In genomic region chr22:46542011-46542985, GRCh38 we compare ENCODE assay signal across 1 cellular context.
A peak's percentile ranks its signal among the peaks of the same experiment; 100 is the strongest.
TF ChIP-seq lines count a peak whose summit lies in the region.

No MANE protein-coding gene starts in this region.

TF ChIP-seq in HEK293, 187 proteins besides CTCF, POLR2A, EP300 and RAD21 (continued from another document):
- TF ChIP-seq ZNF488 (tag by site-specific recombination; IDR thresholded peaks at IDR 0.05), result no peak
- TF ChIP-seq TCF7L2 (IDR thresholded peaks at IDR 0.05; ENCODE audit: borderline replicate concordance, low read depth, low read length), result no peak
- TF ChIP-seq ZNF654 (tag by site-specific recombination; IDR thresholded peaks at IDR 0.05; ENCODE audit: low read depth), result peak; percentile 94
- TF ChIP-seq ZSCAN30 (tag by site-specific recombination; IDR thresholded peaks at IDR 0.05), result peak; percentile 67; the same call in 1 of the 2 replicates
- no peak for TF ChIP-seq ZNF777 (tag by site-specific recombination; IDR thresholded peaks at IDR 0.05; ENCODE audit: borderline replicate concordance)
- TF ChIP-seq GLI2 (tag by site-specific recombination; IDR thresholded peaks at IDR 0.05; ENCODE audit: borderline replicate concordance, low read depth), result no peak
- peak; percentile 76 for TF ChIP-seq ZFHX2 (tag by site-specific recombination; conservative IDR thresholded peaks at IDR 0.05)
- no peak for TF ChIP-seq MZF1 (tag by site-specific recombination; IDR thresholded peaks at IDR 0.05; ENCODE audit: borderline replicate concordance)
- no peak for TF ChIP-seq ZNF202 (tag by site-specific recombination; IDR thresholded peaks at IDR 0.05; ENCODE audit: borderline replicate concordance)
- no peak for TF ChIP-seq ZNF843 (tag by site-specific recombination; IDR thresholded peaks at IDR 0.05)
- no peak for TF ChIP-seq ZSCAN23 (tag by site-specific recombination; IDR thresholded peaks at IDR 0.05)
- no peak for TF ChIP-seq TSHZ1 (tag by site-specific recombination; IDR thresholded peaks at IDR 0.05; ENCODE audit: borderline replicate concordance)
- TF ChIP-seq PRDM10 (tag by site-specific recombination; IDR thresholded peaks at IDR 0.05), result no peak
- TF ChIP-seq ZNF23 (tag by site-specific recombination; IDR thresholded peaks at IDR 0.05; ENCODE audit: borderline replicate concordance), result no peak
- no peak for TF ChIP-seq ZNF426 (tag by site-specific recombination; IDR thresholded peaks at IDR 0.05)
- TF ChIP-seq BCL11A (tag by site-specific recombination; IDR thresholded peaks at IDR 0.05; ENCODE audit: low read depth), result no peak
- TF ChIP-seq ZNF610 (tag by site-specific recombination; IDR thresholded peaks at IDR 0.05; ENCODE audit: borderline replicate concordance), result no peak
- TF ChIP-seq ZNF148 (tag by site-specific recombination; IDR thresholded peaks at IDR 0.05; ENCODE audit: borderline replicate concordance), result no peak
- TF ChIP-seq FEZF1 (tag by site-specific recombination; IDR thresholded peaks at IDR 0.05), result no peak
- TF ChIP-seq KLF9 (tag by site-specific recombination; IDR thresholded peaks at IDR 0.05; ENCODE audit: low read depth), result no peak
- TF ChIP-seq ZNF664 (tag by site-specific recombination; IDR thresholded peaks at IDR 0.05), result no peak
- TF ChIP-seq ZNF585B (tag by site-specific recombination; IDR thresholded peaks at IDR 0.05), result no peak
- TF ChIP-seq ZNF623 (tag by site-specific recombination; IDR thresholded peaks at IDR 0.05), result peak; percentile 50
- TF ChIP-seq ZNF132 (tag by site-specific recombination; IDR thresholded peaks at IDR 0.05; ENCODE audit: borderline replicate concordance), result no peak
- TF ChIP-seq ZNF449 (tag by site-specific recombination; IDR thresholded peaks at IDR 0.05), result no peak
- no peak for TF ChIP-seq ZNF701 (tag by site-specific recombination; IDR thresholded peaks at IDR 0.05)
- TF ChIP-seq MYNN (tag by site-specific recombination; IDR thresholded peaks at IDR 0.05; ENCODE audit: borderline replicate concordance), result no peak
- TF ChIP-seq ZNF530 (tag by site-specific recombination; IDR thresholded peaks at IDR 0.05; ENCODE audit: low read depth), result no peak
